In genomic region chr17:57938061-57938502, GRCh38 we compare ENCODE assay signal across 13 cellular contexts. TPM values are rescaled to one million over a fixed set of nuclear protein-coding genes. Genes with fewer than 3 reads are reported as not detected.
DNase-seq lines count a peak whose midpoint lies in the region; ATAC-seq and TF ChIP-seq lines count a peak whose summit lies in the region.
"Had no signal": no experiment of that assay in that cellular context is flagged by ENCODE, and none has a peak within 500 bp of the region (broad histone marks: within the 10 kb centered on the region; RNA-seq: fewer than 3 reads in every experiment).

No MANE protein-coding gene starts in this region.

- H3K27ac ChIP-seq in esophagus muscularis mucosa (replicated peaks in 1 of 4): peak overlapping the region; percentile 98 to 100 (median 100)
- H3K27ac ChIP-seq in neuronal stem cell (replicated peaks; ENCODE audit: low read length): no peak overlapping the region

- ATAC-seq in GM19452 (IDR thresholded peaks at IDR 0.05; ENCODE audit: unreplicated experiment): no peak
- ATAC-seq: sciatic nerve, T-helper 17 cell had no signal

- no peak overlapping the region for H4K8ac ChIP-seq in neuronal stem cell (ENCODE audit: low read depth, low read length)

- H3K4me1 ChIP-seq in esophagus muscularis mucosa (peaks cover 96 to 100% (median 100%) of the 10 kb centered on the region in 4 donors), neuronal stem cell (ENCODE audit: control insufficient read depth in 2 of 2, insufficient read depth in 1 of 2, low read depth in 1 of 2, low read length in 2 of 2) (peaks cover 52 to 62% of the 10 kb centered on the region in 2 donors)

- peaks cover 2% of the 10 kb centered on the region for H3K27me3 Mint-ChIP-seq in glutamatergic neuron (ENCODE audit: unreplicated experiment)
- H3K27me3 Mint-ChIP-seq: activated naive CD4-positive, alpha-beta T cell treated with anti-CD3 and anti-CD28 coated beads, Interleukin-2, amount 50 U/mL, for 24 hours had no signal

- TF ChIP-seq EP300 in esophagus muscularis mucosa (IDR thresholded peaks at IDR 0.05): no peak

- intact Hi-C loops in esophagus muscularis mucosa (cut with DNase I): no loop called here

- H3K4me3 ChIP-seq in esophagus muscularis mucosa: no peak overlapping the region
- no peak overlapping the region for H3K4me3 ChIP-seq in neuronal stem cell (ENCODE audit: low read length in 2 of 2)
- H3K4me3 ChIP-seq: upper lobe of left lung had no signal

- no peak for TF ChIP-seq CTCF in esophagus muscularis mucosa (IDR thresholded peaks at IDR 0.05)
- TF ChIP-seq CTCF in glutamatergic neuron (IDR thresholded peaks at IDR 0.05; ENCODE audit: partially characterized antibody, unreplicated experiment): no peak

- no peak overlapping the region for H3K14ac ChIP-seq in neuronal stem cell (ENCODE audit: low read length)

- H3K9me3 ChIP-seq in esophagus muscularis mucosa (no peaks in the 10 kb centered on the region), neuronal stem cell (replicated peaks in 1 of 2; ENCODE audit: control insufficient read depth in 2 of 2, insufficient read depth in 1 of 2, low read depth in 1 of 2, low read length in 2 of 2) (no peaks in the 10 kb centered on the region)
- H3K9me3 ChIP-seq: upper lobe of left lung had no signal

- H3K9ac ChIP-seq in neuronal stem cell (ENCODE audit: low read depth, low read length, poor library complexity): no peak overlapping the region

- no peaks in the 10 kb centered on the region for H3K9me3 Mint-ChIP-seq in glutamatergic neuron (ENCODE audit: unreplicated experiment)
- H3K9me3 Mint-ChIP-seq: activated naive CD4-positive, alpha-beta T cell treated with anti-CD3 and anti-CD28 coated beads, Interleukin-2, amount 50 U/mL, for 24 hours had no signal

- TF ChIP-seq POLR2A in esophagus muscularis mucosa (IDR thresholded peaks at IDR 0.05; ENCODE audit: low read depth): no peak

- DNase-seq in COLO668 (lab: John Stamatoyannopoulos, UW; ENCODE audit: unreplicated experiment) (peak; percentile 64), NCI-H510A (lab: John Stamatoyannopoulos, UW) (peak; percentile 83), esophagus muscularis mucosa (ENCODE audit: extremely low spot score) (no peak), neuronal stem cell (ENCODE audit: low spot score) (no peak), glutamatergic neuron (no peak), amniotic stem cell (lab: John Stamatoyannopoulos, UW) (no peak)
- no peak for DNase-seq in stimulated activated CD4-positive, alpha-beta T cell treated with anti-CD3 and anti-CD28 coated beads, Interleukin-4, amount 100 ng/mL, for 24 hours
- DNase-seq: NCI-H1694, T-helper 17 cell, upper lobe of left lung had no signal

- no peak overlapping the region for H2BK5ac ChIP-seq in neuronal stem cell (ENCODE audit: low read length)

- no peak overlapping the region for H3K4me3 Mint-ChIP-seq in glutamatergic neuron (ENCODE audit: unreplicated experiment)
- H3K4me3 Mint-ChIP-seq: activated naive CD4-positive, alpha-beta T cell treated with anti-CD3 and anti-CD28 coated beads, Interleukin-2, amount 50 U/mL, for 24 hours; T-helper 17 cell had no signal

- H3K18ac ChIP-seq in neuronal stem cell (ENCODE audit: low read length): peak overlapping the region; percentile 73

- H3K79me1 ChIP-seq in neuronal stem cell (ENCODE audit: low read depth, low read length): peaks cover 3% of the 10 kb centered on the region

- no peak overlapping the region for H4K91ac ChIP-seq in neuronal stem cell (ENCODE audit: low read depth, low read length, poor library complexity)

- no peaks in the 10 kb centered on the region for H3K27me3 ChIP-seq in esophagus muscularis mucosa
- no peaks in the 10 kb centered on the region for H3K27me3 ChIP-seq in neuronal stem cell (ENCODE audit: control insufficient read depth in 3 of 3, insufficient read depth in 3 of 3, low read depth in 1 of 3, low read length in 3 of 3)
- H3K27me3 ChIP-seq: upper lobe of left lung had no signal

- no peak overlapping the region for H2BK15ac ChIP-seq in neuronal stem cell (ENCODE audit: low read length)

- H2BK120ac ChIP-seq in neuronal stem cell (ENCODE audit: low read depth, low read length): no peak overlapping the region

- H2AFZ ChIP-seq in neuronal stem cell (ENCODE audit: low read length): no peak overlapping the region

- no peak overlapping the region for H2AK5ac ChIP-seq in neuronal stem cell (ENCODE audit: low read depth, low read length)

- no peak overlapping the region for H3K4ac ChIP-seq in neuronal stem cell (ENCODE audit: low read length)

- H3K4me1 Mint-ChIP-seq in glutamatergic neuron (ENCODE audit: low read depth, unreplicated experiment): peaks cover 29% of the 10 kb centered on the region

- WGBS in esophagus muscularis mucosa: 63% methylated on average over 7 of the region's 7 CpGs
- WGBS in neuronal stem cell (ENCODE audit: extremely low coverage in 2 of 2, insufficient read length in 2 of 2, insufficient replicate concordance in 1 of 2), 2 donors: no CpG with 5 or more reads among the region's 7 CpGs

- H3K4me2 ChIP-seq in neuronal stem cell (ENCODE audit: insufficient read depth, low read length, poor library complexity, severe bottlenecking): no peak overlapping the region

- no peaks in the 10 kb centered on the region for H3K36me3 ChIP-seq in esophagus muscularis mucosa
- no peaks in the 10 kb centered on the region for H3K36me3 ChIP-seq in neuronal stem cell (replicated peaks in 1 of 2; ENCODE audit: control insufficient read depth in 2 of 2, insufficient read depth in 2 of 2, low read length in 2 of 2)
- H3K36me3 ChIP-seq: upper lobe of left lung had no signal

- H2BK12ac ChIP-seq in neuronal stem cell (ENCODE audit: low read length): no peak overlapping the region

- H3K36me3 Mint-ChIP-seq in glutamatergic neuron (ENCODE audit: unreplicated experiment): no peaks in the 10 kb centered on the region
- H3K36me3 Mint-ChIP-seq: activated naive CD4-positive, alpha-beta T cell treated with anti-CD3 and anti-CD28 coated beads, Interleukin-2, amount 50 U/mL, for 24 hours had no signal

- H3K27ac Mint-ChIP-seq in glutamatergic neuron (ENCODE audit: unreplicated experiment): no peak overlapping the region
- H3K27ac Mint-ChIP-seq: activated naive CD4-positive, alpha-beta T cell treated with anti-CD3 and anti-CD28 coated beads, Interleukin-2, amount 50 U/mL, for 24 hours; T-helper 17 cell had no signal

- H3K23ac ChIP-seq in neuronal stem cell (ENCODE audit: low read depth, low read length, poor library complexity): no peak overlapping the region

RNA-seq across cellular contexts. Expression of gene CUEDC1, which starts 17.1 kb away (rescaled TPM):
- total RNA-seq in esophagus muscularis mucosa: 10 to 100 TPM; 30.3 to 72.2 (median 51.2) TPM
- polyA plus RNA-seq in neuronal stem cell (2013, experiment 1 of 2): 23.4 TPM
- polyA plus RNA-seq in neuronal stem cell (2013, experiment 2 of 2): 22.7 TPM
- 22.9 TPM for total RNA-seq in glutamatergic neuron (ENCODE audit: unreplicated experiment)

RNA-seq across cellular contexts. Expression of gene VEZF1, which starts 50.0 kb away (rescaled TPM):
- total RNA-seq in esophagus muscularis mucosa (100 to 1,000 TPM in 3 of 4 donors, 10 to 100 TPM in 1; 98.9 to 154 (median 121) TPM), glutamatergic neuron (ENCODE audit: unreplicated experiment) (88.3 TPM)
- 83.0 TPM for polyA plus RNA-seq in neuronal stem cell (2013, experiment 1 of 2)
- 85.4 TPM for polyA plus RNA-seq in neuronal stem cell (2013, experiment 2 of 2)

Comparison
In these comparisons a context has a peak if more than half of its experiments do, and no peak if none do; other contexts are left out.
1. DNase-seq: peak in COLO668 (single experiment) and NCI-H510A (single experiment); none in esophagus muscularis mucosa (single experiment), neuronal stem cell (single experiment), glutamatergic neuron (single experiment), stimulated activated CD4-positive, alpha-beta T cell treated with anti-CD3 and anti-CD28 coated beads, Interleukin-4, amount 100 ng/mL, for 24 hours (single experiment) and amniotic stem cell (single experiment).